9 cellular contexts compared by ENCODE assay signal in the genomic region with DNA sequence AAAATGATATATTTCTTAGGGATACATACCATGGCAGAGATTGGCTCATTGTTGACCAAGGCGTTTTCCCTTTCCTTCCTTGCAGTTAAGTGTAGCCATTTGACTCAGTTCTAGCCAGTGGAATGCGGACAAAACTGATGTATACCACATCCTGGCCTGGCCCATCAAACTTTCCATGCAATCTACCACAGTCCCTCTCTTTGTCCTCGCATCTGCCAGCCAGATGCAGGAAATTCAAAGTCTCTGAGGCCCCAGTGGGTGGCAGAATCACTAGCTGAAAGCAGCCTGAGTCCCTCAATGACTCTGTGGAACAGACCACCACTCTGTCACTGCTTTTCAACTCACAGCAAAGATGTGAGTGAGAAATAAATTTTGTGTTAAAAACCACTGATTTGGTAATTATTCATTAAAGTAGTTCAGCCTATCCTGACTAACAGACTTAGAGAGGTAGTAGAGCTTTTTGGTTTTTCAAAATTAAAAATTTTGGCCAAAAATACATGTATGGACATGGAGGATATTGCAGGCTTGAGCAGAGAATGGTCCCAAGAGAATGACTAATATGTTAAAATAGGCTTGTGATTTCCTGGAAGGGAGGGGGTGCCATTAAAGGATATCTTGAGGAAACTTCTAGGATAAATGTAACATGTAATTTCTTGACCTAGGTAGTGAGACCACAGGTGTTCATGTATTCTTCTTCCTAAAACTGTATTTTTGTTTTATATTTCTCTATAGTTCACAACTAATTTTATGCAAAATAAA. TPM values are rescaled to one million over a fixed set of nuclear protein-coding genes. Genes with fewer than 3 reads are reported as not detected.
DNase-seq lines count a peak whose midpoint lies in the region; ATAC-seq and TF ChIP-seq lines count a peak whose summit lies in the region.
"Had no signal": no experiment of that assay in that cellular context is flagged by ENCODE, and none has a peak within 500 bp of the region (broad histone marks: within the 10 kb centered on the region; RNA-seq: fewer than 3 reads in every experiment).

No MANE protein-coding gene starts in this region.

- no peak for TF ChIP-seq CTCF in mammary epithelial cell (conservative IDR thresholded peaks at IDR 0.05 in 1 of 2, IDR thresholded peaks at IDR 0.05 in 1 of 2; ENCODE audit: extremely low read depth in 1 of 2, insufficient read depth in 1 of 2, low read depth in 1 of 2, low read length in 2 of 2)

- no peaks in the 10 kb centered on the region for H3K27me3 ChIP-seq in mammary epithelial cell (ENCODE audit: insufficient read depth, low read length)

- no peak overlapping the region for H2AFZ ChIP-seq in mammary epithelial cell (ENCODE audit: low read depth, low read length)

- H3K27me3 Mint-ChIP-seq in activated CD8-positive, alpha-beta memory T cell treated with anti-CD3 and anti-CD28 coated beads, Interleukin-2, amount 10 ng/mL, durations not matched to agents 7 days and 5 days = no peaks in the 10 kb centered on the region

- peak; percentile 69 for DNase-seq in activated CD8-positive, alpha-beta memory T cell treated with anti-CD3 and anti-CD28 coated beads, Interleukin-2, amount 10 ng/mL, durations not matched to agents 7 days and 5 days
- no peak for DNase-seq in activated CD8-positive, alpha-beta memory T cell treated with anti-CD3 and anti-CD28 coated beads, Interleukin-2, amount 50 U/mL, for 4 hours
- peak; percentile 39 for DNase-seq in mammary epithelial cell
- peak; percentile 31 for DNase-seq in stimulated activated CD4-positive, alpha-beta T cell treated with anti-CD3 and anti-CD28 coated beads, Interleukin-4, amount 100 ng/mL, for 24 hours
- no peak for DNase-seq in left cardiac atrium
- no peak for DNase-seq in caudate nucleus (lab: John Stamatoyannopoulos, UW)

- no peaks in the 10 kb centered on the region for H3K36me3 ChIP-seq in mammary epithelial cell (ENCODE audit: insufficient read depth, low read length)

- BruUV-seq in mammary epithelial cell (replicated peaks; lab: Mats Ljungman, UMichigan) = TSS peak; percentile 3

- CTCF ChIA-PET in activated CD8-positive, alpha-beta memory T cell treated with anti-CD3 and anti-CD28 coated beads, Interleukin-2, amount 10 ng/mL, durations not matched to agents 7 days and 5 days (lab: Charles Lee) = interaction anchor here (0.7 to 1.0 kb wide), 2 partner anchors 50 to 139 kb away, joined by 3 read pairs; no protein-coding TSS in a partner anchor
- CTCF ChIA-PET in mammary epithelial cell (lab: Charles Lee; ENCODE audit: low non-redundant PET) = interaction anchor here (0.6 kb wide), 1 partner anchor 224 kb away, joined by 3 read pairs; no protein-coding TSS in a partner anchor

- 91% methylated on average over 3 of the region's 3 CpGs for WGBS in mammary epithelial cell (ENCODE audit: low coverage, missing lambda C conversion rate)

- peaks cover 95% of the 10 kb centered on the region for H3K79me2 ChIP-seq in mammary epithelial cell (ENCODE audit: insufficient read depth, low read length)

- peak overlapping the region; percentile 53 for H3K4me2 ChIP-seq in mammary epithelial cell (ENCODE audit: insufficient read depth, low read depth, low read length)

- in situ Hi-C loops in mammary epithelial cell (cut with MboI; ENCODE audit: low sequenced_read_pairs in 2 of 2) = no loop called here

- H3K9ac ChIP-seq in mammary epithelial cell (ENCODE audit: insufficient read depth, low read length) = no peak overlapping the region

- no peaks in the 10 kb centered on the region for H3K9me3 ChIP-seq in mammary epithelial cell (replicated peaks; ENCODE audit: insufficient read depth, low read length)

- no peak overlapping the region for H3K4me3 ChIP-seq in mammary epithelial cell (replicated peaks in 1 of 3; ENCODE audit: insufficient read depth in 1 of 3, low read depth in 2 of 3, low read length in 3 of 3)

- peaks cover 29% of the 10 kb centered on the region for H3K36me3 Mint-ChIP-seq in activated CD8-positive, alpha-beta memory T cell treated with anti-CD3 and anti-CD28 coated beads, Interleukin-2, amount 10 ng/mL, durations not matched to agents 7 days and 5 days

- H3K27ac Mint-ChIP-seq in activated CD8-positive, alpha-beta memory T cell treated with anti-CD3 and anti-CD28 coated beads, Interleukin-2, amount 10 ng/mL, durations not matched to agents 7 days and 5 days = peak overlapping the region; percentile 68
- H3K27ac Mint-ChIP-seq: nephron had no signal

- peak overlapping the region; percentile 32 for H3K27ac ChIP-seq in mammary epithelial cell (ENCODE audit: insufficient read depth, low read depth, low read length)
- no peak overlapping the region for H3K27ac ChIP-seq in caudate nucleus (ENCODE audit: low read depth, low read length)

- dilution Hi-C loops in mammary epithelial cell (cut with HindIII; ENCODE audit: low sequenced_read_pairs) = loop anchor here (5.0 kb wide), 1 partner anchor 54 kb away; no protein-coding TSS in a partner anchor

- intact Hi-C loops in mammary epithelial cell (cut with micrococcal nuclease) (no loop called here), left cardiac atrium (cut with DNase I) (no loop called here)

- H3K4me3 Mint-ChIP-seq in activated CD8-positive, alpha-beta memory T cell treated with anti-CD3 and anti-CD28 coated beads, Interleukin-2, amount 10 ng/mL, durations not matched to agents 7 days and 5 days = no peak overlapping the region
- H3K4me3 Mint-ChIP-seq: nephron had no signal

- no peaks in the 10 kb centered on the region for H4K20me1 ChIP-seq in mammary epithelial cell (ENCODE audit: insufficient read depth, low read length)

- peak; percentile 68 for ATAC-seq in activated CD8-positive, alpha-beta memory T cell treated with anti-CD3 and anti-CD28 coated beads, Interleukin-2, amount 10 ng/mL, durations not matched to agents 7 days and 5 days
- peak; percentile 17 for ATAC-seq in HG03520 (IDR thresholded peaks at IDR 0.05; ENCODE audit: unreplicated experiment)
- no peak for ATAC-seq in GM21390 (IDR thresholded peaks at IDR 0.05; ENCODE audit: unreplicated experiment)
- ATAC-seq in left cardiac atrium = no peak

- H3K9me3 Mint-ChIP-seq in activated CD8-positive, alpha-beta memory T cell treated with anti-CD3 and anti-CD28 coated beads, Interleukin-2, amount 10 ng/mL, durations not matched to agents 7 days and 5 days (ENCODE audit: low read depth) = no peaks in the 10 kb centered on the region
- H3K9me3 Mint-ChIP-seq: nephron had no signal

- peaks cover 33% of the 10 kb centered on the region for H3K4me1 Mint-ChIP-seq in activated CD8-positive, alpha-beta memory T cell treated with anti-CD3 and anti-CD28 coated beads, Interleukin-2, amount 10 ng/mL, durations not matched to agents 7 days and 5 days
- H3K4me1 Mint-ChIP-seq: nephron had no signal

- peaks cover 17% of the 10 kb centered on the region for H3K4me1 ChIP-seq in mammary epithelial cell (ENCODE audit: insufficient read depth, low read length)

RNA-seq across cellular contexts. Expression of a gene that starts 10.9 kb away (rescaled TPM):
- total RNA-seq in activated CD8-positive, alpha-beta memory T cell treated with anti-CD3 and anti-CD28 coated beads, Interleukin-2, amount 10 ng/mL, durations not matched to agents 7 days and 5 days = 10 to 100 TPM; 38.1 to 47.9 TPM
- total RNA-seq in mammary epithelial cell (100 to 1,000 TPM in 1 of 2 donors, 10 to 100 TPM in 1; 78.7 to 122 TPM), left cardiac atrium (100 to 1,000 TPM; 107 to 116 TPM)
- 45.8 TPM for polyA plus RNA-seq in mammary epithelial cell
- polyA minus RNA-seq in mammary epithelial cell = 41.5 TPM

Comparison
In these comparisons a context has a peak if more than half of its experiments do, and no peak if none do; other contexts are left out.
1. DNase-seq: peak in activated CD8-positive, alpha-beta memory T cell treated with anti-CD3 and anti-CD28 coated beads, Interleukin-2, amount 10 ng/mL, durations not matched to agents 7 days and 5 days (single experiment), mammary epithelial cell (single experiment) and stimulated activated CD4-positive, alpha-beta T cell treated with anti-CD3 and anti-CD28 coated beads, Interleukin-4, amount 100 ng/mL, for 24 hours (single experiment); none in activated CD8-positive, alpha-beta memory T cell treated with anti-CD3 and anti-CD28 coated beads, Interleukin-2, amount 50 U/mL, for 4 hours (single experiment), left cardiac atrium (single experiment) and caudate nucleus (0 of 61).
2. ATAC-seq: peak in activated CD8-positive, alpha-beta memory T cell treated with anti-CD3 and anti-CD28 coated beads, Interleukin-2, amount 10 ng/mL, durations not matched to agents 7 days and 5 days (single experiment) and HG03520 (single experiment); none in GM21390 (single experiment) and left cardiac atrium (0 of 2).